8 cellular contexts compared by ENCODE assay signal in the genomic region with DNA sequence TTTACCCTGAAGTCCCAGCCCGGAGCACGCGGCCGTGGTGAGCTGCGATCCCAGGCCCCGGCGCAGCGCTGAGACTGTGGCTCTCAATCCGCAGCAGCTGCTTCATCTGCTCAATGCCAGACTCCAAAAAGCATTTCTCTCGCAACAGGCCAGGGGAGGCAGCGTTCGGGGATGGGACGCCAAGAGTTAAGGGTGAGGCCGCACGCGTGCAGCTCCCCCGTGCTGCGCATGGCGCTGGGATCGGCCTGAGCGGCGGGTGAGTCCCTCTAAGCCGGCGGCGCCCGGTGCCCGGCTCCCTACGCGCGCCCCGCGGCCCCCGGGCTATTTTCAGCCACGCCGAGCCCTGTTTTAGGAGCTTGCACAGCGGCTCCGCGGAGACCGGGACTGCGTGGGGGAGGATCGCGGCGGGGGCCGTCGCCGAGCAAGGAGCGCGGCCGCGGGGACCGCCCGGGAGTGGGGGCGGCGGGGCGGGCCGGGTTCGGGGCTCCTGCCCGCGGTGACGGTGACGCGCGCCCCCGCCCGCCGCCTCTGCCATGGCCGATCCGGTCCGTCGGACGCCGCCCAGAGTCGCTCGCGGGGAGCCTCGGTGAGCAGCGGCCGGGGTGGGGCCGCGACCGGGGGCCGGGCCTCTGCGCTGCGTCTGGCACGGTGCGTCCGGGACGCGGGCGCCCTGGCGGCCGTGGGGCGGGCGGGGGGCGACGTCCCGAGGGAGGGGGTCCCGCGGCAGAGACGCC. TPM values are rescaled to one million over a fixed set of nuclear protein-coding genes. Genes with fewer than 3 reads are reported as not detected.
DNase-seq lines count a peak whose midpoint lies in the region; ATAC-seq and TF ChIP-seq lines count a peak whose summit lies in the region.

No MANE protein-coding gene starts in this region.

- no peak for TF ChIP-seq CTCF in endothelial cell (IDR thresholded peaks at IDR 0.05; ENCODE audit: unreplicated experiment)
- no peak for TF ChIP-seq CTCF in vagina (IDR thresholded peaks at IDR 0.05)
- TF ChIP-seq CTCF in Calu3 (IDR thresholded peaks at IDR 0.05; ENCODE audit: unreplicated experiment): no peak

- H3K27ac Mint-ChIP-seq in activated naive CD4-positive, alpha-beta T cell treated with anti-CD3 and anti-CD28 coated beads, Interleukin-2, amount 50 U/mL, for 24 hours: no peak overlapping the region
- H3K27ac Mint-ChIP-seq in endothelial cell (ENCODE audit: unreplicated experiment) (no peak overlapping the region), Calu3 (ENCODE audit: unreplicated experiment) (no peak overlapping the region)

- no peak for DNase-seq in activated naive CD4-positive, alpha-beta T cell treated with anti-CD3 and anti-CD28 coated beads, Interleukin-2, amount 50 U/mL, for 16 hours
- DNase-seq in endothelial cell (ENCODE audit: low spot score) (peak; percentile 31), middle frontal gyrus (ENCODE audit: extremely low spot score, low spot score) (peak; percentile 9), vagina (ENCODE audit: extremely low spot score in 2 of 2) (no peak), Calu3 (no peak), NCI-H510A (lab: John Stamatoyannopoulos, UW) (no peak)

- H3K27me3 Mint-ChIP-seq in activated naive CD4-positive, alpha-beta T cell treated with anti-CD3 and anti-CD28 coated beads, Interleukin-2, amount 50 U/mL, for 24 hours: peaks cover 34% of the 10 kb centered on the region
- H3K27me3 Mint-ChIP-seq in endothelial cell (ENCODE audit: unreplicated experiment): peaks cover 15% of the 10 kb centered on the region
- peaks cover 85% of the 10 kb centered on the region for H3K27me3 Mint-ChIP-seq in Calu3 (ENCODE audit: unreplicated experiment)

- intact Hi-C loops in vagina (cut with DNase I): no loop called here
- intact Hi-C loops in Calu3 (cut with micrococcal nuclease; ENCODE audit: unreplicated experiment): no loop called here

- no peaks in the 10 kb centered on the region for H3K36me3 ChIP-seq in vagina

- ATAC-seq in HG03521 (IDR thresholded peaks at IDR 0.05; ENCODE audit: unreplicated experiment): no peak

- H3K4me1 Mint-ChIP-seq in activated naive CD4-positive, alpha-beta T cell treated with anti-CD3 and anti-CD28 coated beads, Interleukin-2, amount 50 U/mL, for 24 hours: peaks cover 6% of the 10 kb centered on the region
- H3K4me1 Mint-ChIP-seq in endothelial cell (ENCODE audit: unreplicated experiment): no peaks in the 10 kb centered on the region
- H3K4me1 Mint-ChIP-seq in Calu3 (ENCODE audit: low read depth, unreplicated experiment): no peaks in the 10 kb centered on the region

- no peaks in the 10 kb centered on the region for H3K27me3 ChIP-seq in vagina

- no peak overlapping the region for H3K27ac ChIP-seq in vagina

- H3K4me3 Mint-ChIP-seq in activated naive CD4-positive, alpha-beta T cell treated with anti-CD3 and anti-CD28 coated beads, Interleukin-2, amount 50 U/mL, for 24 hours: peak overlapping the region; percentile 59
- H3K4me3 Mint-ChIP-seq in endothelial cell (ENCODE audit: unreplicated experiment) (peak overlapping the region; percentile 73), Calu3 (ENCODE audit: low read depth, unreplicated experiment) (no peak overlapping the region)

- TF ChIP-seq POLR2A in vagina (IDR thresholded peaks at IDR 0.05): no peak

- no peaks in the 10 kb centered on the region for H3K9me3 Mint-ChIP-seq in activated naive CD4-positive, alpha-beta T cell treated with anti-CD3 and anti-CD28 coated beads, Interleukin-2, amount 50 U/mL, for 24 hours
- no peaks in the 10 kb centered on the region for H3K9me3 Mint-ChIP-seq in endothelial cell (ENCODE audit: unreplicated experiment)
- no peaks in the 10 kb centered on the region for H3K9me3 Mint-ChIP-seq in Calu3 (ENCODE audit: low read depth, unreplicated experiment)

- H3K36me3 Mint-ChIP-seq in activated naive CD4-positive, alpha-beta T cell treated with anti-CD3 and anti-CD28 coated beads, Interleukin-2, amount 50 U/mL, for 24 hours: no peaks in the 10 kb centered on the region
- H3K36me3 Mint-ChIP-seq in endothelial cell (ENCODE audit: low read depth, unreplicated experiment) (no peaks in the 10 kb centered on the region), Calu3 (ENCODE audit: insufficient read depth, unreplicated experiment) (no peaks in the 10 kb centered on the region)

- CTCF ChIA-PET in Calu3 (lab: Charles Lee): interaction anchor here (1.2 kb wide), 1 partner anchor 13 kb away, joined by 3 read pairs; no protein-coding TSS in a partner anchor

- H3K4me1 ChIP-seq in vagina: peaks cover 6% of the 10 kb centered on the region

- BruUV-seq in Calu3 (replicated peaks; lab: Mats Ljungman, UMichigan): no TSS peak

- no peaks in the 10 kb centered on the region for H3K9me3 ChIP-seq in vagina

- H3K4me3 ChIP-seq in vagina: peak overlapping the region; percentile 44 to 57

RNA-seq across cellular contexts. Expression of a gene that starts 29.4 kb away (rescaled TPM):
- total RNA-seq in endothelial cell (ENCODE audit: unreplicated experiment) (0.05 TPM), vagina (0.49 TPM), Calu3 (2022) (0.05 TPM in 2 replicates)

RNA-seq across cellular contexts. Expression of a gene that starts 54.6 kb away (rescaled TPM):
- 29.9 TPM for total RNA-seq in endothelial cell (ENCODE audit: unreplicated experiment)
- total RNA-seq in vagina: 40.8 TPM
- 7.9 and 8.7 TPM in 2 replicates for total RNA-seq in Calu3 (2022)

Comparison
In these comparisons a context has a peak if more than half of its experiments do, and no peak if none do; other contexts are left out.
1. DNase-seq: peak in endothelial cell (single experiment) and middle frontal gyrus (single experiment); none in activated naive CD4-positive, alpha-beta T cell treated with anti-CD3 and anti-CD28 coated beads, Interleukin-2, amount 50 U/mL, for 16 hours (single experiment), vagina (0 of 2), Calu3 (single experiment) and NCI-H510A (single experiment).